ENCODE assay signal across 25 cellular contexts in the genomic region with DNA sequence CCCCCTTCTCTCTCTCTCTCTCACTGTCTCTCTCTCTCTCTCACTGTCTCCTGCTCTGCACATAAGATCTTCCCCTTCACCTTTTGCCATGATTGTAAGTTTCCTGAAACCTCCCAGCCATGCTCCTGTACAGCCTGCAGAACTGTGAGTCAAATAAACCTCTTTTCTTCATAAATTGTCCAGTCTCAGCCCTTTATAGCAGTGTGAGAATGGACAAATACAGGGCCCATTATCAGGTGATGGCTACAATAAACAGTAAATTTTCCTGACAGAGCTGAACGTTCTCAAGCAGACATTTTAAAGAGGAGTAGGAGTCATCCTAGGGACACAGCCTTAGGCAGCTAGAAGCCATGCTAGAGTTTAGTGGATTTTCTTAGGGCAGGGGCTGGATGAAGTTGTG.
"Had no signal": no experiment of that assay in that cellular context is flagged by ENCODE, and none has a peak within 500 bp of the region (broad histone marks: within the 10 kb centered on the region; RNA-seq: fewer than 3 reads in every experiment).

No MANE protein-coding gene starts in this region.

- H3K36me3 ChIP-seq: colonic mucosa, esophagus muscularis mucosa, gastroesophageal sphincter, heart left ventricle, neural progenitor cell, prostate gland, right atrium auricular region, spleen, thoracic aorta, tibial nerve, upper lobe of left lung had no signal

- ATAC-seq: foreskin keratinocyte; gastroesophageal sphincter; heart left ventricle; left lobe of liver; natural killer cell treated with Interleukin-12 subunit alpha and Interleukin-12 subunit beta and Interleukin-15 and Interleukin-18, amount 100 ng/mL, for 72 hours; sciatic nerve; stimulated activated naive CD8-positive, alpha-beta T cell treated with anti-CD3 and anti-CD28 coated beads, Interleukin-15, Interleukin-2, amounts not matched to agents 100 U/mL and 50 U/mL, for 24 hours had no signal

- H3K27ac ChIP-seq: colonic mucosa, esophagus muscularis mucosa, foreskin keratinocyte, gastroesophageal sphincter, heart left ventricle, hepatocyte, neural progenitor cell, prostate gland, right atrium auricular region, spleen, thoracic aorta, tibial nerve, upper lobe of left lung had no signal

- H3K79me2 ChIP-seq: hepatocyte had no signal

- H3K27me3 ChIP-seq: colonic mucosa, esophagus muscularis mucosa, foreskin keratinocyte, gastroesophageal sphincter, heart left ventricle, hepatocyte, neural progenitor cell, right atrium auricular region, spleen, tibial nerve, upper lobe of left lung had no signal

- H3K4me3 ChIP-seq: colonic mucosa, esophagus muscularis mucosa, gastroesophageal sphincter, heart left ventricle, hepatocyte, lung, neural progenitor cell, prostate gland, right atrium auricular region, spleen, thoracic aorta, tibial nerve, upper lobe of left lung had no signal

- DNase-seq: colonic mucosa; effector CD8-positive, alpha-beta T cell; foreskin keratinocyte; heart left ventricle; kidney; nucleus accumbens; spleen; stimulated activated CD4-positive, alpha-beta T cell treated with anti-CD3 and anti-CD28 coated beads, Interleukin-4, amount 100 ng/mL, for 4 hours; stimulated activated naive CD8-positive, alpha-beta T cell treated with anti-CD3 and anti-CD28 coated beads, Interleukin-15, Interleukin-2, amounts not matched to agents 100 U/mL and 50 U/mL, for 24 hours; substantia nigra; upper lobe of left lung had no signal

- H3K9me3 ChIP-seq: colonic mucosa, esophagus muscularis mucosa, gastroesophageal sphincter, prostate gland, right atrium auricular region, thoracic aorta, upper lobe of left lung had no signal

- H3K4me2 ChIP-seq: hepatocyte, neural progenitor cell had no signal

- FAIRE-seq: endothelial cell of umbilical vein, kidney, urothelium cell line had no signal

- H3K4me1 ChIP-seq: colonic mucosa, esophagus muscularis mucosa, foreskin keratinocyte, gastroesophageal sphincter, heart left ventricle, neural progenitor cell, prostate gland, right atrium auricular region, spleen, tibial nerve, upper lobe of left lung had no signal

- H3K9ac ChIP-seq: neural progenitor cell had no signal

- H2AFZ ChIP-seq: hepatocyte, neural progenitor cell had no signal
